In genomic region chr18:8938817-8939216, GRCh38 we compare ENCODE assay signal across 1 cellular context.
TF ChIP-seq lines count a peak whose summit lies in the region.

No MANE protein-coding gene starts in this region.

TF ChIP-seq in WTC11, 78 proteins besides CTCF, POLR2A, EP300 and RAD21 (continued from another document):
- TF ChIP-seq, protein P1, sequence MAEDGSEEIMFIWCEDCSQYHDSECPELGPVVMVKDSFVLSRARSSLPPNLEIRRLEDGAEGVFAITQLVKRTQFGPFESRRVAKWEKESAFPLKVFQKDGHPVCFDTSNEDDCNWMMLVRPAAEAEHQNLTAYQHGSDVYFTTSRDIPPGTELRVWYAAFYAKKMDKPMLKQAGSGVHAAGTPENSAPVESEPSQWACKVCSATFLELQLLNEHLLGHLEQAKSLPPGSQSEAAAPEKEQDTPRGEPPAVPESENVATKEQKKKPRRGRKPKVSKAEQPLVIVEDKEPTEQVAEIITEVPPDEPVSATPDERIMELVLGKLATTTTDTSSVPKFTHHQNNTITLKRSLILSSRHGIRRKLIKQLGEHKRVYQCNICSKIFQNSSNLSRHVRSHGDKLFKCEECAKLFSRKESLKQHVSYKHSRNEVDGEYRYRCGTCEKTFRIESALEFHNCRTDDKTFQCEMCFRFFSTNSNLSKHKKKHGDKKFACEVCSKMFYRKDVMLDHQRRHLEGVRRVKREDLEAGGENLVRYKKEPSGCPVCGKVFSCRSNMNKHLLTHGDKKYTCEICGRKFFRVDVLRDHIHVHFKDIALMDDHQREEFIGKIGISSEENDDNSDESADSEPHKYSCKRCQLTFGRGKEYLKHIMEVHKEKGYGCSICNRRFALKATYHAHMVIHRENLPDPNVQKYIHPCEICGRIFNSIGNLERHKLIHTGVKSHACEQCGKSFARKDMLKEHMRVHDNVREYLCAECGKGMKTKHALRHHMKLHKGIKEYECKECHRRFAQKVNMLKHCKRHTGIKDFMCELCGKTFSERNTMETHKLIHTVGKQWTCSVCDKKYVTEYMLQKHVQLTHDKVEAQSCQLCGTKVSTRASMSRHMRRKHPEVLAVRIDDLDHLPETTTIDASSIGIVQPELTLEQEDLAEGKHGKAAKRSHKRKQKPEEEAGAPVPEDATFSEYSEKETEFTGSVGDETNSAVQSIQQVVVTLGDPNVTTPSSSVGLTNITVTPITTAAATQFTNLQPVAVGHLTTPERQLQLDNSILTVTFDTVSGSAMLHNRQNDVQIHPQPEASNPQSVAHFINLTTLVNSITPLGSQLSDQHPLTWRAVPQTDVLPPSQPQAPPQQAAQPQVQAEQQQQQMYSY (CRISPR knock-in tag; IDR thresholded peaks at IDR 0.05): no peak
TF ChIP-seq in WTC11: peak in this region for 0.
